1 cellular context compared by ENCODE assay signal in the genomic region with DNA sequence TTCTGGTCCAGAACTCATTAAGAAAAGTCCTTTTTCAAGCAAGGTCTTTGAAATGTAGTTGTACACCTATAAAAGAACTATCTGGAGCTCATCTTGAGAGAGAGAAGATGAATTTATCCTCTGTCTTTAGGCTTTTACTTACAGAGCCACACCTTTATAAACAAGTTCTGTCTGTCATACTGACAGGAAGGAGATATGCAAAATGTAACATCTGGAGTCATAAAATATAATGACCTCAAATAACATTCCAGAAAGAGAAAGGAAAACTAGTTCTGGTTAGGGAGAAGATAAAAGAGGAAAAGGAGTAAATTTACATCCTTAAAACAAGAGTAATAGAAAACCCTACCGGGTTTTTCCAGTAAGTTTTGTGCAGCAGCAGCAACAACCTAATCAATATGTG.
TF ChIP-seq lines count a peak whose summit lies in the region.

No MANE protein-coding gene starts in this region.

TF ChIP-seq in IMR-90, 13 proteins besides CTCF, POLR2A, EP300 and RAD21:
- TF ChIP-seq, protein P1, sequence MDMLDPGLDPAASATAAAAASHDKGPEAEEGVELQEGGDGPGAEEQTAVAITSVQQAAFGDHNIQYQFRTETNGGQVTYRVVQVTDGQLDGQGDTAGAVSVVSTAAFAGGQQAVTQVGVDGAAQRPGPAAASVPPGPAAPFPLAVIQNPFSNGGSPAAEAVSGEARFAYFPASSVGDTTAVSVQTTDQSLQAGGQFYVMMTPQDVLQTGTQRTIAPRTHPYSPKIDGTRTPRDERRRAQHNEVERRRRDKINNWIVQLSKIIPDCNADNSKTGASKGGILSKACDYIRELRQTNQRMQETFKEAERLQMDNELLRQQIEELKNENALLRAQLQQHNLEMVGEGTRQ (IDR thresholded peaks at IDR 0.05; ENCODE audit: low read depth, low read length): no peak
- TF ChIP-seq MAZ (IDR thresholded peaks at IDR 0.05; ENCODE audit: borderline replicate concordance, low read depth, low read length) (no peak), FOS (IDR thresholded peaks at IDR 0.05; ENCODE audit: low read depth, low read length) (no peak), SMC3 (IDR thresholded peaks at IDR 0.05; ENCODE audit: low read depth, low read length) (no peak), RCOR1 (IDR thresholded peaks at IDR 0.05; ENCODE audit: insufficient replicate concordance, low read length) (no peak), MXI1 (IDR thresholded peaks at IDR 0.05; ENCODE audit: borderline replicate concordance, low read depth, low read length) (no peak)
